Comparison of ENCODE assay signal across 25 cellular contexts in the genomic region with DNA sequence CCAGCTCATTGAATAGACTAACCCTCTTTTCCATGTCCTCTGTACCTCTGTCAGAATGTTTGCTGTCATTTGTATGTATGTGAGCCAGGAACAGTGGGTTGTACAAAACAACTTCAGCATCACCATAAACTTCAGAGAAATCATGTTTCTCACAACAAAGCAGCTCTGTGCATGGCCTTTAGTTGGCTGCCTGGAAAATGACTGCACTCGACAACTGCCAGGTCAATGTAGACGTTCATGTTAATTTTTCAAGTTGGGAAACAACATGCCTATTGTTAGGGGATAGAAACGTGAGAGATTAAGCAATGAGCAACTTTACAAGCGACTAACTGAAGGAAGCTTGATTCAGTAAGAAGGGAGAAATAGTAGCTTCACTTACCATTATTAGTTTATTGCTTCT. TPM values are rescaled to one million over a fixed set of nuclear protein-coding genes. Genes with fewer than 3 reads are reported as not detected.
DNase-seq lines count a peak whose midpoint lies in the region; ATAC-seq and TF ChIP-seq lines count a peak whose summit lies in the region.
"Had no signal": no experiment of that assay in that cellular context is flagged by ENCODE, and none has a peak within 500 bp of the region (broad histone marks: within the 10 kb centered on the region; RNA-seq: fewer than 3 reads in every experiment).

No MANE protein-coding gene starts in this region.

- intact Hi-C loops in body of pancreas (cut with DNase I): no loop called here

- DNase-seq in HAP-1 (ENCODE audit: low spot score in 2 of 2) (peak; percentile 55 to 83), NB4 (ENCODE audit: low read depth) (peak; percentile 74), body of pancreas (peak in 1 of 4 donors; percentile 12), retina (peak; percentile 34), substantia nigra (lab: John Stamatoyannopoulos, UW) (no peak), cerebellum (ENCODE audit: low spot score) (no peak)
- DNase-seq: anterior cingulate cortex; CD4-positive, CD25-positive, alpha-beta regulatory T cell; central memory CD4-positive, alpha-beta T cell; DMS 273 treated with DMSO at 0.1 percent for 48 hours; foreskin keratinocyte; H7; KG1; left ventricle myocardium inferior; midbrain; NCI-H1092 treated with DMSO at 0.1 percent for 48 hours; NCI-H2029; NCI-H226; RPMI8226; stimulated activated CD4-positive, alpha-beta T cell treated with anti-CD3 and anti-CD28 coated beads, Interleukin-1b, Interleukin-23, amount 100 ng/mL, for 48 hours; testis had no signal

- ATAC-seq in body of pancreas (peak; percentile 86), HG03095 (IDR thresholded peaks at IDR 0.05; ENCODE audit: unreplicated experiment) (no peak)
- ATAC-seq: foreskin keratinocyte had no signal

- peaks cover 31% of the 10 kb centered on the region for H3K4me1 ChIP-seq in HAP-1
- peaks cover 4% of the 10 kb centered on the region for H3K4me1 ChIP-seq in body of pancreas
- H3K4me1 ChIP-seq: left ventricle myocardium inferior, prostate gland, testis had no signal

- H3K27ac ChIP-seq in body of pancreas (peak overlapping the region in 2 of 4 donors; percentile 31 to 37), substantia nigra (ENCODE audit: low read depth, low read length, poor library complexity, severe bottlenecking) (no peak overlapping the region)
- H3K27ac ChIP-seq: epithelial cell of prostate, foreskin keratinocyte, left ventricle myocardium inferior, prostate gland, testis had no signal

- 21 to 35% methylated on average over 4 of the region's 4 CpGs for WGBS in body of pancreas, 2 donors

- H3K9me3 ChIP-seq in HAP-1 (no peaks in the 10 kb centered on the region), body of pancreas (no peaks in the 10 kb centered on the region)
- H3K9me3 ChIP-seq: left ventricle myocardium inferior, prostate gland, testis had no signal

- no peak for TF ChIP-seq POLR2A in NB4 (IDR thresholded peaks at IDR 0.05; ENCODE audit: extremely low read depth, insufficient read length)
- no peak for TF ChIP-seq POLR2A in body of pancreas (IDR thresholded peaks at IDR 0.05)

- H3K27me3 ChIP-seq in HAP-1 (ENCODE audit: low read depth): peaks cover 2% of the 10 kb centered on the region; the same call in 1 of the 2 replicates
- H3K27me3 ChIP-seq in body of pancreas: no peaks in the 10 kb centered on the region
- H3K27me3 ChIP-seq: foreskin keratinocyte, testis had no signal

- in situ Hi-C loops in HAP-1 (cut with MboI; ENCODE audit: low sequenced_read_pairs): no loop called here

- H3K36me3 ChIP-seq in HAP-1 (replicated peaks) (no peaks in the 10 kb centered on the region), body of pancreas (replicated peaks in 1 of 2; ENCODE audit: insufficient read depth in 1 of 2, low read depth in 2 of 2) (no peaks in the 10 kb centered on the region)
- H3K36me3 ChIP-seq: left ventricle myocardium inferior, prostate gland had no signal

- H3K4me3 ChIP-seq in HAP-1: no peak overlapping the region
- no peak overlapping the region for H3K4me3 ChIP-seq in NB4 (ENCODE audit: low read depth, low read length)
- H3K4me3 ChIP-seq in body of pancreas: no peak overlapping the region
- H3K4me3 ChIP-seq: left ventricle myocardium inferior, prostate gland, testis had no signal

- TF ChIP-seq CTCF in NB4 (IDR thresholded peaks at IDR 0.05; ENCODE audit: low read depth, low read length) (no peak), body of pancreas (IDR thresholded peaks at IDR 0.05) (no peak)

RNA-seq across cellular contexts. Expression of a gene that starts 17.9 kb away (rescaled TPM):
- total RNA-seq in body of pancreas: under 1 TPM in 1 of 2 donors, not detected in 1; 0.52 TPM
- not detected for total RNA-seq in cerebellum
- total RNA-seq: CD4-positive, CD25-positive, alpha-beta regulatory T cell; G401; H7; left ventricle myocardium inferior had no signal

RNA-seq across cellular contexts. Expression of a gene that starts 20.8 kb away (rescaled TPM):
- total RNA-seq in body of pancreas (1 to 10 TPM; 6.5 to 6.9 TPM), cerebellum (not detected)
- total RNA-seq: CD4-positive, CD25-positive, alpha-beta regulatory T cell; foreskin keratinocyte; G401 had no signal

RNA-seq across cellular contexts. Expression of a gene that starts 30.4 kb away (rescaled TPM):
- total RNA-seq in body of pancreas: not detected
- 0.27 TPM for total RNA-seq in cerebellum
- total RNA-seq: CD4-positive, CD25-positive, alpha-beta regulatory T cell; G401; H7; left ventricle myocardium inferior; testis had no signal

RNA-seq across cellular contexts. Expression of a gene that starts 46.4 kb away (rescaled TPM):
- total RNA-seq in body of pancreas (1 to 10 TPM in 1 of 2 donors, not detected in 1; 1.0 TPM), cerebellum (not detected)
- total RNA-seq: CD4-positive, CD25-positive, alpha-beta regulatory T cell; foreskin keratinocyte; G401; H7 had no signal

Comparison
In these comparisons a context has a peak if more than half of its experiments do, and no peak if none do; other contexts are left out.
1. DNase-seq: peak in HAP-1 (2 of 2), NB4 (single experiment) and retina (single experiment); none in substantia nigra (0 of 49) and cerebellum (single experiment).